In genomic region chr6:27293436-27294152, GRCh38 we compare ENCODE assay signal across 1 cellular context.
TF ChIP-seq lines count a peak whose summit lies in the region.

No MANE protein-coding gene starts in this region.

TF ChIP-seq in K562, 482 proteins besides CTCF, POLR2A, EP300 and RAD21 (continued from another document and continues in another):
- peak; percentile 47; the same call in 1 of the 2 replicates for TF ChIP-seq ZNF407 (IDR thresholded peaks at IDR 0.05; ENCODE audit: low read depth)
- TF ChIP-seq TARDBP (IDR thresholded peaks at IDR 0.05) = peak; percentile 67; the same call in 1 of the 2 replicates
- peak; percentile 44; the same call in 1 of the 2 replicates for TF ChIP-seq SOX6 (IDR thresholded peaks at IDR 0.05)
- no peak for TF ChIP-seq CTCFL (IDR thresholded peaks at IDR 0.05; ENCODE audit: borderline replicate concordance, insufficient read depth, low read depth, low read length, poor library complexity, severe bottlenecking)
- TF ChIP-seq POLR2H (tag; IDR thresholded peaks at IDR 0.05; ENCODE audit: low read depth) = peak; percentile 99
- TF ChIP-seq ASH1L (IDR thresholded peaks at IDR 0.05; ENCODE audit: borderline replicate concordance, low read depth, partially characterized antibody) = no peak
- no peak for TF ChIP-seq TSC22D4 (tag; IDR thresholded peaks at IDR 0.05)
- peak; percentile 40; the same call in 1 of the 2 replicates for TF ChIP-seq NBN (IDR thresholded peaks at IDR 0.05; ENCODE audit: low read depth)
- no peak for TF ChIP-seq NFRKB (IDR thresholded peaks at IDR 0.05; ENCODE audit: low read depth)
- no peak for TF ChIP-seq MXD1 (CRISPR knock-in tag; IDR thresholded peaks at IDR 0.05; ENCODE audit: borderline replicate concordance, poor library complexity, severe bottlenecking)
- no peak for TF ChIP-seq ARID4B (CRISPR knock-in tag; IDR thresholded peaks at IDR 0.05)
- no peak for TF ChIP-seq KDM2B (CRISPR knock-in tag; IDR thresholded peaks at IDR 0.05)
- TF ChIP-seq CBX8 (IDR thresholded peaks at IDR 0.05; ENCODE audit: borderline replicate concordance, extremely low read depth, low read depth, low read length, poor library complexity, severe bottlenecking) = no peak
- TF ChIP-seq TBP (optimal IDR thresholded peaks at IDR 0.05; ENCODE audit: low read depth, low read length) = peak; percentile 100
- peak; percentile 55 to 98; a peak in 3 of 4 replicates for TF ChIP-seq RCOR1 (IDR thresholded peaks at IDR 0.05; ENCODE audit: borderline replicate concordance in 1 of 2, low read depth in 2 of 2, low read length in 2 of 2)
- TF ChIP-seq ZNF778 (CRISPR knock-in tag; IDR thresholded peaks at IDR 0.05) = no peak
- peak; percentile 62 for TF ChIP-seq NFIC (IDR thresholded peaks at IDR 0.05)
- peak; percentile 58; the same call in 1 of the 2 replicates for TF ChIP-seq MTA1 (IDR thresholded peaks at IDR 0.05; ENCODE audit: borderline replicate concordance)
- TF ChIP-seq ZKSCAN3 (CRISPR knock-in tag; IDR thresholded peaks at IDR 0.05) = no peak
- TF ChIP-seq VEZF1 (CRISPR knock-in tag; IDR thresholded peaks at IDR 0.05) = peak; percentile 31; the same call in 1 of the 2 replicates
- TF ChIP-seq POLR3G (IDR thresholded peaks at IDR 0.05; ENCODE audit: extremely low read depth, insufficient read length, insufficient replicate concordance) = peak; percentile 51
- no peak for TF ChIP-seq NR3C1 (CRISPR knock-in tag; IDR thresholded peaks at IDR 0.05)
- TF ChIP-seq ELK1 (CRISPR knock-in tag; IDR thresholded peaks at IDR 0.05) = no peak
- no peak for TF ChIP-seq FOXP4 (CRISPR knock-in tag; IDR thresholded peaks at IDR 0.05; ENCODE audit: borderline replicate concordance)
- peak; percentile 76; the same call in 1 of the 2 replicates for TF ChIP-seq HDAC2 (IDR thresholded peaks at IDR 0.05)
- peak; percentile 36; the same call in 1 of the 2 replicates for TF ChIP-seq JUND (IDR thresholded peaks at IDR 0.05; ENCODE audit: borderline replicate concordance, low read depth, low read length)
- no peak; the same call in 2 of the 3 replicates for TF ChIP-seq JUND (tag; IDR thresholded peaks at IDR 0.05; ENCODE audit: borderline replicate concordance, low read depth, low read length)
- TF ChIP-seq DMBX1 (CRISPR knock-in tag; IDR thresholded peaks at IDR 0.05; ENCODE audit: borderline replicate concordance) = 0 out of 2 replicates have a peak, but pooled peaks have one; percentile 21
- no peak for TF ChIP-seq HOMEZ (CRISPR knock-in tag; IDR thresholded peaks at IDR 0.05)
- peak; percentile 35; the same call in 1 of the 2 replicates for TF ChIP-seq CHD2 (IDR thresholded peaks at IDR 0.05; ENCODE audit: low read depth, low read length)
- TF ChIP-seq ZNF41 (CRISPR knock-in tag; conservative IDR thresholded peaks at IDR 0.05) = no peak
- TF ChIP-seq XRCC4 (IDR thresholded peaks at IDR 0.05; ENCODE audit: extremely low read depth, insufficient read depth, insufficient read length) = no peak
